14 cellular contexts compared by ENCODE assay signal in genomic region chr5:3365501-3366215, GRCh38.
DNase-seq lines count a peak whose midpoint lies in the region; ATAC-seq and TF ChIP-seq lines count a peak whose summit lies in the region.
"Had no signal": no experiment of that assay in that cellular context is flagged by ENCODE, and none has a peak within 500 bp of the region (broad histone marks: within the 10 kb centered on the region; RNA-seq: fewer than 3 reads in every experiment).

No MANE protein-coding gene starts in this region.

- H3K36me3 Mint-ChIP-seq in H9 (ENCODE audit: insufficient read depth in 1 of 3, low read depth in 3 of 3), result no peaks in the 10 kb centered on the region; a peak in 1 of 7 replicates
- H3K36me3 Mint-ChIP-seq in natural killer cell treated with Interleukin-12 subunit alpha and Interleukin-12 subunit beta and Interleukin-15 and Interleukin-18, amount 100 ng/mL, for 72 hours, result no peaks in the 10 kb centered on the region
- H3K36me3 Mint-ChIP-seq in type B pancreatic cell, result no peaks in the 10 kb centered on the region
- H3K36me3 Mint-ChIP-seq: CD4-positive, CD25-positive, alpha-beta regulatory T cell had no signal

- H3K4me3 ChIP-seq in coronary artery, result no peak overlapping the region
- H3K4me3 ChIP-seq: BLaER1 treated with 17β-estradiol and CSF1 and Interleukin-3, amounts not matched to agents 10 nM and 100 nM had no signal

- H3K4me1 ChIP-seq in H9 (ENCODE audit: insufficient read depth, low read length), result no peaks in the 10 kb centered on the region
- H3K4me1 ChIP-seq: BLaER1 treated with 17β-estradiol and CSF1 and Interleukin-3, amounts not matched to agents 10 nM and 100 nM had no signal

- peaks cover 9 to 12% of the 10 kb centered on the region in 2 experiments for H3K4me1 Mint-ChIP-seq in H9
- H3K4me1 Mint-ChIP-seq in natural killer cell treated with Interleukin-12 subunit alpha and Interleukin-12 subunit beta and Interleukin-15 and Interleukin-18, amount 100 ng/mL, for 72 hours (ENCODE audit: low read depth in 2 of 2), result no peaks in the 10 kb centered on the region
- H3K4me1 Mint-ChIP-seq in type B pancreatic cell (ENCODE audit: unreplicated experiment), result no peaks in the 10 kb centered on the region

- H3K14ac ChIP-seq in H9 (ENCODE audit: insufficient read depth, low read length), result no peak overlapping the region

- no peak overlapping the region for H3K4me2 ChIP-seq in H9 (ENCODE audit: insufficient read depth, insufficient read length, low read length)
- H3K4me2 ChIP-seq: BLaER1 treated with 17β-estradiol and CSF1 and Interleukin-3, amounts not matched to agents 10 nM and 100 nM had no signal

- no peaks in the 10 kb centered on the region for H3K9me3 ChIP-seq in H9 (ENCODE audit: control insufficient read depth, low read depth, low read length)

- no peak overlapping the region for H3K56ac ChIP-seq in H9 (ENCODE audit: insufficient read length, low read depth, low read length)

- no peak overlapping the region for H3K4ac ChIP-seq in H9 (ENCODE audit: low read depth, low read length)

- H2BK120ac ChIP-seq in H9 (ENCODE audit: low read depth, low read length, poor library complexity, severe bottlenecking), result no peak overlapping the region

- no peak overlapping the region for H3T11ph ChIP-seq in H9 (ENCODE audit: low read length)

- no peak overlapping the region for H2BK12ac ChIP-seq in H9 (ENCODE audit: insufficient read length, low read depth, low read length)

- no peak overlapping the region for H2AK5ac ChIP-seq in H9 (ENCODE audit: insufficient read length, low read length)

- no peak overlapping the region for H3K23ac ChIP-seq in H9 (ENCODE audit: insufficient read length, low read depth, low read length)

- H3K23me2 ChIP-seq in H9 (ENCODE audit: insufficient read length, low read depth, low read length, poor library complexity, severe bottlenecking), result no peaks in the 10 kb centered on the region

- H3K27ac Mint-ChIP-seq in H9, result no peak overlapping the region
- no peak overlapping the region for H3K27ac Mint-ChIP-seq in natural killer cell treated with Interleukin-12 subunit alpha and Interleukin-12 subunit beta and Interleukin-15 and Interleukin-18, amount 100 ng/mL, for 72 hours
- no peak overlapping the region for H3K27ac Mint-ChIP-seq in type B pancreatic cell
- H3K27ac Mint-ChIP-seq: CD4-positive, CD25-positive, alpha-beta regulatory T cell had no signal

- no peak overlapping the region for H2BK20ac ChIP-seq in H9 (ENCODE audit: low read depth, low read length, poor library complexity, severe bottlenecking)

- H2AFZ ChIP-seq in H9 (ENCODE audit: low read length), result no peak overlapping the region

- H3K27me3 ChIP-seq in H9 (ENCODE audit: insufficient read depth, low read length), result no peaks in the 10 kb centered on the region
- H3K27me3 ChIP-seq: BLaER1 treated with 17β-estradiol and CSF1 and Interleukin-3, amounts not matched to agents 10 nM and 100 nM had no signal

- peak; percentile 26 to 43 for ATAC-seq in natural killer cell treated with Interleukin-12 subunit alpha and Interleukin-12 subunit beta and Interleukin-15 and Interleukin-18, amount 100 ng/mL, for 72 hours
- ATAC-seq in HG02642 (IDR thresholded peaks at IDR 0.05; ENCODE audit: poor library complexity, unreplicated experiment) (no peak), GM21529 (IDR thresholded peaks at IDR 0.05; ENCODE audit: unreplicated experiment) (no peak)
- ATAC-seq: HCT116 had no signal

- H2BK15ac ChIP-seq in H9 (ENCODE audit: low read depth, low read length), result no peak overlapping the region

- no peak overlapping the region for H3K27ac ChIP-seq in H9 (ENCODE audit: insufficient read length, low read depth, low read length)
- no peak overlapping the region for H3K27ac ChIP-seq in coronary artery
- H3K27ac ChIP-seq: BLaER1 treated with 17β-estradiol and CSF1 and Interleukin-3, amounts not matched to agents 10 nM and 100 nM had no signal

- no peaks in the 10 kb centered on the region for H4K20me1 ChIP-seq in H9 (ENCODE audit: control insufficient read depth, insufficient read depth, insufficient read length)
- H4K20me1 ChIP-seq: BLaER1 treated with 17β-estradiol and CSF1 and Interleukin-3, amounts not matched to agents 10 nM and 100 nM had no signal

- H3K9me3 Mint-ChIP-seq in H9 (peaks cover 2% of the 10 kb centered on the region in 2 experiments; a peak in 4 of 5 replicates), type B pancreatic cell (peaks cover 5% of the 10 kb centered on the region)
- H3K9me3 Mint-ChIP-seq in natural killer cell treated with Interleukin-12 subunit alpha and Interleukin-12 subunit beta and Interleukin-15 and Interleukin-18, amount 100 ng/mL, for 72 hours, result peaks cover 4% of the 10 kb centered on the region

- no peak overlapping the region for H2BK5ac ChIP-seq in H9 (ENCODE audit: insufficient read length, low read length)

- H4K8ac ChIP-seq in H9 (replicated peaks; ENCODE audit: insufficient read length, low read depth, low read length), result no peak overlapping the region

- H3K4me3 Mint-ChIP-seq in H9 (no peak overlapping the region), type B pancreatic cell (no peak overlapping the region)
- no peak overlapping the region for H3K4me3 Mint-ChIP-seq in natural killer cell treated with Interleukin-12 subunit alpha and Interleukin-12 subunit beta and Interleukin-15 and Interleukin-18, amount 100 ng/mL, for 72 hours
- H3K4me3 Mint-ChIP-seq: CD4-positive, CD25-positive, alpha-beta regulatory T cell had no signal

- no peak overlapping the region for H4K5ac ChIP-seq in H9 (ENCODE audit: insufficient read length, low read depth, low read length)

- H4K91ac ChIP-seq in H9 (ENCODE audit: insufficient read length, low read depth, low read length), result no peak overlapping the region

- H3K9ac ChIP-seq in H9 (ENCODE audit: extremely low read depth, insufficient read length, low read length), result no peak overlapping the region
- H3K9ac ChIP-seq: BLaER1 treated with 17β-estradiol and CSF1 and Interleukin-3, amounts not matched to agents 10 nM and 100 nM had no signal

- no peak for TF ChIP-seq CTCF in H9 (conservative IDR thresholded peaks at IDR 0.05)
- TF ChIP-seq CTCF in coronary artery (IDR thresholded peaks at IDR 0.05), result no peak
- no peak for TF ChIP-seq CTCF in type B pancreatic cell (conservative IDR thresholded peaks at IDR 0.05)

- no peaks in the 10 kb centered on the region for H3K79me2 ChIP-seq in H9 (ENCODE audit: insufficient read depth, low read length)

- H3K18ac ChIP-seq in H9 (ENCODE audit: insufficient read length, low read depth, low read length), result no peak overlapping the region

- WGBS in H9 (ENCODE audit: extremely low coverage, insufficient read length, low lambda C conversion rate), result no CpG with 5 or more reads among the region's 5 CpGs

- peaks cover 2% of the 10 kb centered on the region; the same call in 1 of the 2 replicates for H3K27me3 Mint-ChIP-seq in H9 (ENCODE audit: low read depth)
- peaks cover 0 to 3% of the 10 kb centered on the region in 2 donors for H3K27me3 Mint-ChIP-seq in natural killer cell treated with Interleukin-12 subunit alpha and Interleukin-12 subunit beta and Interleukin-15 and Interleukin-18, amount 100 ng/mL, for 72 hours
- H3K27me3 Mint-ChIP-seq in type B pancreatic cell, result peaks cover 29% of the 10 kb centered on the region
- H3K27me3 Mint-ChIP-seq: CD4-positive, CD25-positive, alpha-beta regulatory T cell had no signal

- DNase-seq in H9 (peak; percentile 10), coronary artery (ENCODE audit: low spot score) (peak; percentile 50), type B pancreatic cell (ENCODE audit: extremely low spot score, unreplicated experiment) (peak; percentile 44), RPMI8226 (no peak), NCI-H2029 treated with DMSO at 0.1 percent for 48 hours (lab: John Stamatoyannopoulos, UW) (no peak)
- DNase-seq in natural killer cell treated with Interleukin-12 subunit alpha and Interleukin-12 subunit beta and Interleukin-15 and Interleukin-18, amount 100 ng/mL, for 72 hours (ENCODE audit: low spot score), result no peak
- DNase-seq: ACHN; CD4-positive, CD25-positive, alpha-beta regulatory T cell; DMS53; GF-D8 had no signal

- no peaks in the 10 kb centered on the region for H3K79me1 ChIP-seq in H9 (ENCODE audit: insufficient read depth, low read depth, low read length, poor library complexity, severe bottlenecking)

Comparison
In these comparisons a context has a peak if more than half of its experiments do, and no peak if none do; other contexts are left out.
1. DNase-seq: peak in H9 (single experiment), coronary artery (single experiment) and type B pancreatic cell (single experiment); none in natural killer cell treated with Interleukin-12 subunit alpha and Interleukin-12 subunit beta and Interleukin-15 and Interleukin-18, amount 100 ng/mL, for 72 hours (single experiment), RPMI8226 (single experiment) and NCI-H2029 treated with DMSO at 0.1 percent for 48 hours (single experiment).
2. ATAC-seq: peak in natural killer cell treated with Interleukin-12 subunit alpha and Interleukin-12 subunit beta and Interleukin-15 and Interleukin-18, amount 100 ng/mL, for 72 hours (2 of 2); none in HG02642 (single experiment) and GM21529 (single experiment).